ENCODE assay signal across 2 cellular contexts in the genomic region with DNA sequence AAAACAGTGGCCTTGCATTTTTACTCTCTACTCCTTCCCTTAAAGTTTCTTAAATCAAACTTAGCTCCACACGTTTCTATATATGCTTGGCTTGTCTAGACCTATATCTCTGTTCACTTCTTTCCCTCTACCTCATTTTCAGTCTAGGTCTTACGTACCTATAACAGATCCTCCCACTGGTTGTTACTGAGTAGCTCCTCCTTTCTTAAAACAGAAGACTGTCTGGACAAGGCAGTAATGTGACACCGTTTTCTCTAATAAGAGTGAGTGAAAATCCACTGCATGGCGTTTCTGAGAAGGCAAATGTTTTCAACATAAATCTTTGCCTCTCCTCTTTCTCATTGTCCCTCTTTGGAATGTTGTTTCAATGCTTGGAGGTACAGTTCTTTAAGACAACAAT.
TF ChIP-seq lines count a peak whose summit lies in the region.

No MANE protein-coding gene starts in this region.

TF ChIP-seq in GM23338, 12 proteins besides CTCF, POLR2A, EP300 and RAD21 (continued from another document):
- TF ChIP-seq, protein P1, sequence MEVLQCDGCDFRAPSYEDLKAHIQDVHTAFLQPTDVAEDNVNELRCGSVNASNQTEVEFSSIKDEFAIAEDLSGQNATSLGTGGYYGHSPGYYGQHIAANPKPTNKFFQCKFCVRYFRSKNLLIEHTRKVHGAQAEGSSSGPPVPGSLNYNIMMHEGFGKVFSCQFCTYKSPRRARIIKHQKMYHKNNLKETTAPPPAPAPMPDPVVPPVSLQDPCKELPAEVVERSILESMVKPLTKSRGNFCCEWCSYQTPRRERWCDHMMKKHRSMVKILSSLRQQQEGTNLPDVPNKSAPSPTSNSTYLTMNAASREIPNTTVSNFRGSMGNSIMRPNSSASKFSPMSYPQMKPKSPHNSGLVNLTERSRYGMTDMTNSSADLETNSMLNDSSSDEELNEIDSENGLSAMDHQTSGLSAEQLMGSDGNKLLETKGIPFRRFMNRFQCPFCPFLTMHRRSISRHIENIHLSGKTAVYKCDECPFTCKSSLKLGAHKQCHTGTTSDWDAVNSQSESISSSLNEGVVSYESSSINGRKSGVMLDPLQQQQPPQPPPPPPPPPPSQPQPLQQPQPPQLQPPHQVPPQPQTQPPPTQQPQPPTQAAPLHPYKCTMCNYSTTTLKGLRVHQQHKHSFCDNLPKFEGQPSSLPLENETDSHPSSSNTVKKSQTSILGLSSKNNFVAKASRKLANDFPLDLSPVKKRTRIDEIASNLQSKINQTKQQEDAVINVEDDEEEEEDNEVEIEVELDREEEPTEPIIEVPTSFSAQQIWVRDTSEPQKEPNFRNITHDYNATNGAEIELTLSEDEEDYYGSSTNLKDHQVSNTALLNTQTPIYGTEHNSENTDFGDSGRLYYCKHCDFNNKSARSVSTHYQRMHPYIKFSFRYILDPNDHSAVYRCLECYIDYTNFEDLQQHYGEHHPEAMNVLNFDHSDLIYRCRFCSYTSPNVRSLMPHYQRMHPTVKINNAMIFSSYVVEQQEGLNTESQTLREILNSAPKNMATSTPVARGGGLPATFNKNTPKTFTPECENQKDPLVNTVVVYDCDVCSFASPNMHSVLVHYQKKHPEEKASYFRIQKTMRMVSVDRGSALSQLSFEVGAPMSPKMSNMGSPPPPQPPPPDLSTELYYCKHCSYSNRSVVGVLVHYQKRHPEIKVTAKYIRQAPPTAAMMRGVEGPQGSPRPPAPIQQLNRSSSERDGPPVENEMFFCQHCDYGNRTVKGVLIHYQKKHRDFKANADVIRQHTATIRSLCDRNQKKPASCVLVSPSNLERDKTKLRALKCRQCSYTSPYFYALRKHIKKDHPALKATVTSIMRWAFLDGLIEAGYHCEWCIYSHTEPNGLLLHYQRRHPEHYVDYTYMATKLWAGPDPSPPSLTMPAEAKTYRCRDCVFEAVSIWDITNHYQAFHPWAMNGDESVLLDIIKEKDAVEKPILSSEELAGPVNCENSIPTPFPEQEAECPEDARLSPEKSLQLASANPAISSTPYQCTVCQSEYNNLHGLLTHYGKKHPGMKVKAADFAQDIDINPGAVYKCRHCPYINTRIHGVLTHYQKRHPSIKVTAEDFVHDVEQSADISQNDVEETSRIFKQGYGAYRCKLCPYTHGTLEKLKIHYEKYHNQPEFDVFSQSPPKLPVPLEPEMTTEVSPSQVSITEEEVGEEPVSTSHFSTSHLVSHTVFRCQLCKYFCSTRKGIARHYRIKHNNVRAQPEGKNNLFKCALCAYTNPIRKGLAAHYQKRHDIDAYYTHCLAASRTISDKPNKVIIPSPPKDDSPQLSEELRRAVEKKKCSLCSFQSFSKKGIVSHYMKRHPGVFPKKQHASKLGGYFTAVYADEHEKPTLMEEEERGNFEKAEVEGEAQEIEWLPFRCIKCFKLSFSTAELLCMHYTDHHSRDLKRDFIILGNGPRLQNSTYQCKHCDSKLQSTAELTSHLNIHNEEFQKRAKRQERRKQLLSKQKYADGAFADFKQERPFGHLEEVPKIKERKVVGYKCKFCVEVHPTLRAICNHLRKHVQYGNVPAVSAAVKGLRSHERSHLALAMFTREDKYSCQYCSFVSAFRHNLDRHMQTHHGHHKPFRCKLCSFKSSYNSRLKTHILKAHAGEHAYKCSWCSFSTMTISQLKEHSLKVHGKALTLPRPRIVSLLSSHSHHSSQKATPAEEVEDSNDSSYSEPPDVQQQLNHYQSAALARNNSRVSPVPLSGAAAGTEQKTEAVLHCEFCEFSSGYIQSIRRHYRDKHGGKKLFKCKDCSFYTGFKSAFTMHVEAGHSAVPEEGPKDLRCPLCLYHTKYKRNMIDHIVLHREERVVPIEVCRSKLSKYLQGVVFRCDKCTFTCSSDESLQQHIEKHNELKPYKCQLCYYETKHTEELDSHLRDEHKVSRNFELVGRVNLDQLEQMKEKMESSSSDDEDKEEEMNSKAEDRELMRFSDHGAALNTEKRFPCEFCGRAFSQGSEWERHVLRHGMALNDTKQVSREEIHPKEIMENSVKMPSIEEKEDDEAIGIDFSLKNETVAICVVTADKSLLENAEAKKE (CRISPR knock-in tag; IDR thresholded peaks at IDR 0.05): no peak
- TF ChIP-seq, protein P2, sequence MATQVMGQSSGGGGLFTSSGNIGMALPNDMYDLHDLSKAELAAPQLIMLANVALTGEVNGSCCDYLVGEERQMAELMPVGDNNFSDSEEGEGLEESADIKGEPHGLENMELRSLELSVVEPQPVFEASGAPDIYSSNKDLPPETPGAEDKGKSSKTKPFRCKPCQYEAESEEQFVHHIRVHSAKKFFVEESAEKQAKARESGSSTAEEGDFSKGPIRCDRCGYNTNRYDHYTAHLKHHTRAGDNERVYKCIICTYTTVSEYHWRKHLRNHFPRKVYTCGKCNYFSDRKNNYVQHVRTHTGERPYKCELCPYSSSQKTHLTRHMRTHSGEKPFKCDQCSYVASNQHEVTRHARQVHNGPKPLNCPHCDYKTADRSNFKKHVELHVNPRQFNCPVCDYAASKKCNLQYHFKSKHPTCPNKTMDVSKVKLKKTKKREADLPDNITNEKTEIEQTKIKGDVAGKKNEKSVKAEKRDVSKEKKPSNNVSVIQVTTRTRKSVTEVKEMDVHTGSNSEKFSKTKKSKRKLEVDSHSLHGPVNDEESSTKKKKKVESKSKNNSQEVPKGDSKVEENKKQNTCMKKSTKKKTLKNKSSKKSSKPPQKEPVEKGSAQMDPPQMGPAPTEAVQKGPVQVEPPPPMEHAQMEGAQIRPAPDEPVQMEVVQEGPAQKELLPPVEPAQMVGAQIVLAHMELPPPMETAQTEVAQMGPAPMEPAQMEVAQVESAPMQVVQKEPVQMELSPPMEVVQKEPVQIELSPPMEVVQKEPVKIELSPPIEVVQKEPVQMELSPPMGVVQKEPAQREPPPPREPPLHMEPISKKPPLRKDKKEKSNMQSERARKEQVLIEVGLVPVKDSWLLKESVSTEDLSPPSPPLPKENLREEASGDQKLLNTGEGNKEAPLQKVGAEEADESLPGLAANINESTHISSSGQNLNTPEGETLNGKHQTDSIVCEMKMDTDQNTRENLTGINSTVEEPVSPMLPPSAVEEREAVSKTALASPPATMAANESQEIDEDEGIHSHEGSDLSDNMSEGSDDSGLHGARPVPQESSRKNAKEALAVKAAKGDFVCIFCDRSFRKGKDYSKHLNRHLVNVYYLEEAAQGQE (IDR thresholded peaks at IDR 0.05; ENCODE audit: unreplicated experiment): no peak
- TF ChIP-seq ZNF114 (CRISPR knock-in tag; IDR thresholded peaks at IDR 0.05) (no peak), ZNF331 (CRISPR knock-in tag; IDR thresholded peaks at IDR 0.05; ENCODE audit: low read depth) (no peak), CREB1 (CRISPR knock-in tag; IDR thresholded peaks at IDR 0.05; ENCODE audit: low read depth) (no peak), EZH2phosphoT487 (IDR thresholded peaks at IDR 0.05; ENCODE audit: unreplicated experiment) (no peak), POLR2AphosphoS5 (IDR thresholded peaks at IDR 0.05; ENCODE audit: low read depth) (no peak)
- TF ChIP-seq, protein P3, sequence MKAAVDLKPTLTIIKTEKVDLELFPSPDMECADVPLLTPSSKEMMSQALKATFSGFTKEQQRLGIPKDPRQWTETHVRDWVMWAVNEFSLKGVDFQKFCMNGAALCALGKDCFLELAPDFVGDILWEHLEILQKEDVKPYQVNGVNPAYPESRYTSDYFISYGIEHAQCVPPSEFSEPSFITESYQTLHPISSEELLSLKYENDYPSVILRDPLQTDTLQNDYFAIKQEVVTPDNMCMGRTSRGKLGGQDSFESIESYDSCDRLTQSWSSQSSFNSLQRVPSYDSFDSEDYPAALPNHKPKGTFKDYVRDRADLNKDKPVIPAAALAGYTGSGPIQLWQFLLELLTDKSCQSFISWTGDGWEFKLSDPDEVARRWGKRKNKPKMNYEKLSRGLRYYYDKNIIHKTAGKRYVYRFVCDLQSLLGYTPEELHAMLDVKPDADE (IDR thresholded peaks at IDR 0.05): no peak
TF ChIP-seq in GM23338: peak in this region for 0.

TF ChIP-seq in K562, 482 proteins besides CTCF, POLR2A, EP300 and RAD21 (continued from another document):
- TF ChIP-seq, protein P3 (conservative IDR thresholded peaks at IDR 0.05; ENCODE audit: control insufficient read depth, low read depth, low read length): no peak
- no peak for TF ChIP-seq PTBP1 (IDR thresholded peaks at IDR 0.05; ENCODE audit: low read depth, low read length)
- TF ChIP-seq CBX1 (IDR thresholded peaks at IDR 0.05; ENCODE audit: low read depth): no peak
- TF ChIP-seq ZNF589 (CRISPR knock-in tag; IDR thresholded peaks at IDR 0.05; ENCODE audit: low read depth): no peak
